Comparison of ENCODE assay signal across 16 cellular contexts in the genomic region with DNA sequence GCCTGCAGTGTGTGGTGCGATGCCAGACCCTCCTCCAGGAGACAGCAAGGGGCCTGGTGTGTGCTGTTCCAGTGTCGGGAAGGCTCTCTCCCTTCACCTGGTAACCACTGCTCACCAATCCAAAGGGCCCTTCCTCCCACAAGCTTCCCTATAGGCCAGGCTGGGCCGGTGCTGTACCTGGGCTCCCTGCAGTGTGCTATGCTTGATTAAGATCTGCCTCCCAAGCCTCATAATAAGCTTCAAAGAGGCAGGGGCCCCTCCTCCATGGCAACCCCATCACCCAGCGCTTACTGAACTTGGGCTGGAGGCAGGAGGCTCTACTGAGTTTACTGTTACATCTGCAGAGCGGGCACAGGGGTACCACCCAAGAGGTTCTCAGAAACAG. TPM values are rescaled to one million over a fixed set of nuclear protein-coding genes. Genes with fewer than 3 reads are reported as not detected.
DNase-seq lines count a peak whose midpoint lies in the region; ATAC-seq and TF ChIP-seq lines count a peak whose summit lies in the region.
"Had no signal": no experiment of that assay in that cellular context is flagged by ENCODE, and none has a peak within 500 bp of the region (broad histone marks: within the 10 kb centered on the region; RNA-seq: fewer than 3 reads in every experiment).

No MANE protein-coding gene starts in this region.

- no peaks in the 10 kb centered on the region for H3K9me3 Mint-ChIP-seq in MCF 10A (ENCODE audit: unreplicated experiment)

- POLR2A ChIA-PET in MCF 10A (lab: Yijun Ruan, JAX) = no interaction called here

- intact Hi-C loops in MCF 10A (cut with micrococcal nuclease) = no loop called here

- no TSS peak for BruUV-seq in MCF 10A (replicated peaks; lab: Mats Ljungman, UMichigan)

- H3K36me3 Mint-ChIP-seq in MCF 10A (ENCODE audit: insufficient read depth, unreplicated experiment) = peaks cover 6% of the 10 kb centered on the region
- H3K36me3 Mint-ChIP-seq: CD14-positive monocyte had no signal

- H3K27ac Mint-ChIP-seq in MCF 10A (ENCODE audit: low read depth, unreplicated experiment) = no peak overlapping the region

- CTCF ChIA-PET in MCF 10A (lab: Yijun Ruan, JAX) = interaction anchor here (1.0 to 4.7 kb wide), 7 partner anchors 10 to 147 kb away, joined by 3 to 86 read pairs (median 16); no protein-coding TSS in a partner anchor

- H3K4me3 Mint-ChIP-seq in MCF 10A (ENCODE audit: unreplicated experiment) = no peak overlapping the region

- DNase-seq in T47D (ENCODE audit: low read depth in 1 of 2, low spot score in 1 of 2) (peak; percentile 62 to 85), MCF 10A (ENCODE audit: unreplicated experiment) (no peak), caudate nucleus (lab: John Stamatoyannopoulos, UW) (no peak), medulla oblongata (ENCODE audit: extremely low spot score) (peak; percentile 2), RKO (ENCODE audit: low spot score) (no peak), HuH-7.5 (ENCODE audit: low spot score) (no peak)
- DNase-seq: DMS53, HCEC 1CT, NCI-H1436 treated with DMSO at 0.1 percent for 48 hours, NCI-H2107, Right ventricle myocardium superior had no signal

- TF ChIP-seq CTCF in MCF 10A (IDR thresholded peaks at IDR 0.05; ENCODE audit: unreplicated experiment) = no peak

- H3K4me1 Mint-ChIP-seq in MCF 10A (ENCODE audit: insufficient read depth, unreplicated experiment) = peaks cover 8% of the 10 kb centered on the region

- peak overlapping the region; percentile 95 for H3K27ac ChIP-seq in caudate nucleus (ENCODE audit: low read depth, low read length)
- H3K27ac ChIP-seq: A549 had no signal

- peaks cover 47% of the 10 kb centered on the region for H3K27me3 Mint-ChIP-seq in MCF 10A (ENCODE audit: insufficient read depth, unreplicated experiment)

- no peak for ATAC-seq in HG02852 (IDR thresholded peaks at IDR 0.05; ENCODE audit: unreplicated experiment)
- ATAC-seq: A549, HepG2 had no signal

- in situ Hi-C loops in T47D (cut with HindIII; ENCODE audit: low pct_unique_long_range_greater_than_20kb, low sequenced_read_pairs) = no loop called here

RNA-seq across cellular contexts. Expression of a gene that starts 4.5 kb away (rescaled TPM):
- total RNA-seq in MCF 10A (2022) = not detected in 2 replicates
- total RNA-seq: HepG2, LHCN-M2 had no signal

Comparison
In these comparisons a context has a peak if more than half of its experiments do, and no peak if none do; other contexts are left out.
1. DNase-seq: peak in T47D (2 of 2) and medulla oblongata (single experiment); none in MCF 10A (single experiment), caudate nucleus (0 of 61), RKO (single experiment) and HuH-7.5 (single experiment).